ENCODE assay signal across 18 cellular contexts in the genomic region with DNA sequence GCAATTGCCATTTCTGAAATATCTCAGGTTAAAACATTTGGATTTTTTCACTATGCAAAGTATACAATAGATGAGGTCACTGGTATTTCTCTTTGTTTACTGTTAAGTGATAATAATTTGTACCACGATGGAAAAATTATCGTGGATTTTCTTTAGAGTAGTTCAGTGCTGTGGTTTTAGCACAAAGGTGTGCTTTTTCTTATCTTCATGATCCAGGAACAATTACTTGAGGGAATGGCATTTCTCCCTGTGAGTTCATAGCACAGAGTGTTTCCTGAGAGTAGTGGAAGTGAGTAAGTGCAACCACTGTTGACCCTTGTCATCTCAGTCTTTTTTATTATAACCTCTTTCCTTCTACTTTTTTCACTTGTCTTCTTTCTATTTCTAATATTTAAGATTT.
DNase-seq lines count a peak whose midpoint lies in the region; ATAC-seq, FAIRE-seq and TF ChIP-seq lines count a peak whose summit lies in the region.
"Had no signal": no experiment of that assay in that cellular context is flagged by ENCODE, and none has a peak within 500 bp of the region (broad histone marks: within the 10 kb centered on the region; RNA-seq: fewer than 3 reads in every experiment).

No MANE protein-coding gene starts in this region.

- no peaks in the 10 kb centered on the region for H3K9me3 ChIP-seq in adrenal gland (replicated peaks in 1 of 3)
- H3K9me3 ChIP-seq in hepatocyte (ENCODE audit: low read depth), result no peaks in the 10 kb centered on the region
- no peaks in the 10 kb centered on the region for H3K9me3 ChIP-seq in psoas muscle
- no peaks in the 10 kb centered on the region for H3K9me3 ChIP-seq in kidney (ENCODE audit: control insufficient read depth in 1 of 2, low read length in 2 of 2)

- H3K4me2 ChIP-seq in hepatocyte, result peak overlapping the region; percentile 27

- H3K4me1 ChIP-seq in adrenal gland (replicated peaks in 1 of 2), result peaks cover 4 to 19% of the 10 kb centered on the region in 2 donors
- peaks cover 4% of the 10 kb centered on the region for H3K4me1 ChIP-seq in hepatocyte (ENCODE audit: insufficient read depth)
- peaks cover 51% of the 10 kb centered on the region for H3K4me1 ChIP-seq in psoas muscle
- H3K4me1 ChIP-seq in kidney (ENCODE audit: control insufficient read depth in 1 of 2, insufficient read depth in 1 of 2, low read depth in 1 of 2, low read length in 2 of 2), result peaks cover 5 to 22% of the 10 kb centered on the region in 2 donors

- H3K27ac ChIP-seq in adrenal gland (peak overlapping the region in 3 of 5 donors; percentile 17 to 82 (median 24)), hepatocyte (peak overlapping the region; percentile 61), psoas muscle (peak overlapping the region; percentile 63), kidney (ENCODE audit: low read depth in 2 of 2, low read length in 2 of 2) (peak overlapping the region in 1 of 2 donors; percentile 23)

- ATAC-seq in psoas muscle (no peak), GM18505 (IDR thresholded peaks at IDR 0.05; ENCODE audit: unreplicated experiment) (no peak)
- ATAC-seq: stimulated activated effector memory CD8-positive, alpha-beta T cell treated with anti-CD3 and anti-CD28 coated beads, Interleukin-12 subunit alpha, Interleukin-12 subunit beta, amount 100 ng/mL, for 72 hours had no signal

- intact Hi-C loops in Calu3 (cut with micrococcal nuclease; ENCODE audit: unreplicated experiment) (no loop called here), adrenal gland (cut with DNase I) (no loop called here), psoas muscle (cut with DNase I) (no loop called here), kidney (cut with DNase I) (no loop called here)

- peaks cover 52% of the 10 kb centered on the region for H3K79me2 ChIP-seq in hepatocyte

- DNase-seq in Calu3 (no peak), adrenal gland (no peak), hepatocyte (ENCODE audit: low spot score) (no peak), psoas muscle (no peak), NCI-H510A treated with DMSO at 0.1 percent for 48 hours (lab: John Stamatoyannopoulos, UW) (no peak), GM12892 (ENCODE audit: insufficient read length) (no peak), kidney (no peak)
- DNase-seq: activated naive CD4-positive, alpha-beta T cell treated with anti-CD3 and anti-CD28 coated beads for 36 hours; cerebellar nuclear complex; islet precursor cell; KG1; NCI-H1694 treated with DMSO at 0.1 percent for 48 hours; NCI-H69; SHP77; stimulated activated CD4-positive, alpha-beta T cell treated with anti-CD3 and anti-CD28 coated beads, Interleukin-2, amount 100 ng/mL, for 48 hours; T1000 had no signal

- H3K9me3 Mint-ChIP-seq in Calu3 (ENCODE audit: low read depth, unreplicated experiment), result no peaks in the 10 kb centered on the region
- H3K9me3 Mint-ChIP-seq: activated naive CD4-positive, alpha-beta T cell treated with anti-CD3 and anti-CD28 coated beads for 36 hours; stimulated activated effector memory CD8-positive, alpha-beta T cell treated with anti-CD3 and anti-CD28 coated beads, Interleukin-12 subunit alpha, Interleukin-12 subunit beta, amount 100 ng/mL, for 72 hours had no signal

- H3K4me3 ChIP-seq in adrenal gland (peak overlapping the region in 1 of 4 donors; percentile 40), hepatocyte (no peak overlapping the region), psoas muscle (peak overlapping the region; percentile 24), kidney (ENCODE audit: low read length in 2 of 2) (peak overlapping the region in 1 of 2 donors; percentile 21)

- H3K9ac ChIP-seq in kidney (ENCODE audit: low read length in 2 of 2), result no peak overlapping the region

- H3K36me3 ChIP-seq in adrenal gland (replicated peaks in 1 of 2) (no peaks in the 10 kb centered on the region), hepatocyte (replicated peaks; ENCODE audit: insufficient read depth, low read depth) (no peaks in the 10 kb centered on the region), psoas muscle (ENCODE audit: insufficient read depth in 1 of 2, low read depth in 1 of 2) (no peaks in the 10 kb centered on the region), kidney (ENCODE audit: control insufficient read depth in 1 of 2, insufficient read depth in 2 of 2, low read length in 2 of 2) (no peaks in the 10 kb centered on the region)

- TF ChIP-seq POLR2A in adrenal gland (IDR thresholded peaks at IDR 0.05) (no peak), GM18505 (IDR thresholded peaks at IDR 0.05; ENCODE audit: borderline replicate concordance, extremely low read depth, insufficient read depth, insufficient read length) (no peak), GM12892 (IDR thresholded peaks at IDR 0.05; ENCODE audit: low read depth, low read length) (no peak)

- no peaks in the 10 kb centered on the region for H3K9me2 ChIP-seq in hepatocyte (replicated peaks; ENCODE audit: insufficient read depth)

- H3K27me3 ChIP-seq in adrenal gland, result no peaks in the 10 kb centered on the region
- H3K27me3 ChIP-seq in hepatocyte, result no peaks in the 10 kb centered on the region
- no peaks in the 10 kb centered on the region for H3K27me3 ChIP-seq in psoas muscle (ENCODE audit: insufficient read depth in 3 of 3, low read length in 2 of 3)

- 47 to 64% (median 56%) methylated on average over 2 of the region's 2 CpGs for WGBS in adrenal gland, 4 donors
- WGBS in hepatocyte (ENCODE audit: low lambda C conversion rate, missing lambda C conversion rate), result 16% methylated on average over 2 of the region's 2 CpGs
- 61 to 69% (median 66%) methylated on average over 2 of the region's 2 CpGs for WGBS in psoas muscle, 3 donors

- no TSS peak for BruUV-seq in Calu3 (replicated peaks; lab: Mats Ljungman, UMichigan)

- TF ChIP-seq CTCF in Calu3 (IDR thresholded peaks at IDR 0.05; ENCODE audit: unreplicated experiment) (no peak), adrenal gland (IDR thresholded peaks at IDR 0.05) (no peak), hepatocyte (IDR thresholded peaks at IDR 0.05; ENCODE audit: poor library complexity) (no peak), psoas muscle (IDR thresholded peaks at IDR 0.05) (no peak), kidney (IDR thresholded peaks at IDR 0.05; ENCODE audit: borderline replicate concordance, extremely low read depth, insufficient read depth) (no peak)

- FAIRE-seq in GM12892 (lab: Jason Lieb, UNC), result no peak
- FAIRE-seq in kidney (lab: Jason Lieb, UNC), result no peak

- H3K27me3 Mint-ChIP-seq in Calu3 (ENCODE audit: unreplicated experiment), result no peaks in the 10 kb centered on the region

- H3K36me3 Mint-ChIP-seq in Calu3 (ENCODE audit: insufficient read depth, unreplicated experiment), result peaks cover 12% of the 10 kb centered on the region
- H3K36me3 Mint-ChIP-seq: stimulated activated effector memory CD8-positive, alpha-beta T cell treated with anti-CD3 and anti-CD28 coated beads, Interleukin-12 subunit alpha, Interleukin-12 subunit beta, amount 100 ng/mL, for 72 hours had no signal

- peak overlapping the region; percentile 1 for H3K4me3 Mint-ChIP-seq in Calu3 (ENCODE audit: low read depth, unreplicated experiment)
- H3K4me3 Mint-ChIP-seq: activated naive CD4-positive, alpha-beta T cell treated with anti-CD3 and anti-CD28 coated beads for 36 hours; stimulated activated effector memory CD8-positive, alpha-beta T cell treated with anti-CD3 and anti-CD28 coated beads, Interleukin-12 subunit alpha, Interleukin-12 subunit beta, amount 100 ng/mL, for 72 hours had no signal

- H3K27ac Mint-ChIP-seq in Calu3 (ENCODE audit: unreplicated experiment), result peak overlapping the region; percentile 47
- H3K27ac Mint-ChIP-seq: activated naive CD4-positive, alpha-beta T cell treated with anti-CD3 and anti-CD28 coated beads for 36 hours; stimulated activated effector memory CD8-positive, alpha-beta T cell treated with anti-CD3 and anti-CD28 coated beads, Interleukin-12 subunit alpha, Interleukin-12 subunit beta, amount 100 ng/mL, for 72 hours had no signal

- CTCF ChIA-PET in Calu3 (lab: Charles Lee), result interaction anchor here (1.1 kb wide), 1 partner anchor 30 kb away, joined by 4 read pairs; no protein-coding TSS in a partner anchor

- no peaks in the 10 kb centered on the region for H4K20me1 ChIP-seq in hepatocyte (ENCODE audit: insufficient read depth, poor library complexity, severe bottlenecking)

- H3K4me1 Mint-ChIP-seq in Calu3 (ENCODE audit: low read depth, unreplicated experiment), result peaks cover 23% of the 10 kb centered on the region
- H3K4me1 Mint-ChIP-seq: stimulated activated effector memory CD8-positive, alpha-beta T cell treated with anti-CD3 and anti-CD28 coated beads, Interleukin-12 subunit alpha, Interleukin-12 subunit beta, amount 100 ng/mL, for 72 hours had no signal

- H2AFZ ChIP-seq in hepatocyte, result no peak overlapping the region
